ENCODE assay signal across 8 cellular contexts in genomic region chr20:56468317-56469076, GRCh38. TPM values are rescaled to one million over a fixed set of nuclear protein-coding genes. Genes with fewer than 3 reads are reported as not detected.
DNase-seq lines count a peak whose midpoint lies in the region; ATAC-seq and TF ChIP-seq lines count a peak whose summit lies in the region.

RTF2 (plus strand) TSS chr20:56468627; CDS start chr20:56468698, 71 bp downstream.

- peak within 1 kb of the TSS; percentile 99 for H3K27ac Mint-ChIP-seq in activated CD4-positive, alpha-beta T cell treated with anti-CD3 and anti-CD28 coated beads, Interleukin-2, amount 10 ng/mL, durations not matched to agents 24 days and 14 days

- peak within 1 kb of the TSS; percentile 98 for H3K4me3 Mint-ChIP-seq in activated CD4-positive, alpha-beta T cell treated with anti-CD3 and anti-CD28 coated beads, Interleukin-2, amount 10 ng/mL, durations not matched to agents 24 days and 14 days

- peaks cover 13% of the 10 kb centered on the region for H3K36me3 Mint-ChIP-seq in activated CD4-positive, alpha-beta T cell treated with anti-CD3 and anti-CD28 coated beads, Interleukin-2, amount 10 ng/mL, durations not matched to agents 24 days and 14 days (ENCODE audit: low read depth)

- intact Hi-C loops in activated CD4-positive, alpha-beta T cell treated with anti-CD3 and anti-CD28 coated beads, Interleukin-2, amount 10 ng/mL, durations not matched to agents 24 days and 14 days (cut with micrococcal nuclease): loop anchor here (1.0 to 5.0 kb wide), 5 partner anchors 8 to 929 kb away; partner anchors contain the start of genes AURKA and CSTF1
- intact Hi-C loops in left colon (cut with DNase I, micrococcal nuclease): no loop called here

- no peak for TF ChIP-seq CTCF in coronary artery (IDR thresholded peaks at IDR 0.05)

- H3K4me3 ChIP-seq in BLaER1: peak within 1 kb of the TSS; percentile 90
- peak within 1 kb of the TSS; percentile 86 for H3K4me3 ChIP-seq in coronary artery

- peak within 1 kb of the TSS; percentile 90 for H3K9ac ChIP-seq in BLaER1

- peak; percentile 85 for DNase-seq in NCI-H526 treated with DMSO at 0.1 percent for 48 hours (lab: John Stamatoyannopoulos, UW)
- peak; percentile 100 for DNase-seq in activated CD4-positive, alpha-beta T cell treated with anti-CD3 and anti-CD28 coated beads, Interleukin-2, amount 10 ng/mL, durations not matched to agents 24 days and 14 days
- DNase-seq in coronary artery (ENCODE audit: low spot score): peak; percentile 95
- peak; percentile 90 to 95 for DNase-seq in left colon
- DNase-seq in stimulated activated CD4-positive, alpha-beta T cell treated with anti-CD3 and anti-CD28 coated beads, Interleukin-1b, Interleukin-23, amount 100 ng/mL, for 4 hours (ENCODE audit: low read depth in 2 of 2): peak; percentile 94 to 97

- H3K4me1 ChIP-seq in BLaER1: peaks cover 50% of the 10 kb centered on the region

- peaks cover 29% of the 10 kb centered on the region; the same call in 1 of the 2 replicates for H4K20me1 ChIP-seq in BLaER1

- peak; percentile 100 for ATAC-seq in GM19324 (IDR thresholded peaks at IDR 0.05; ENCODE audit: low FRiP score, unreplicated experiment)
- ATAC-seq in HG03460 (IDR thresholded peaks at IDR 0.05; ENCODE audit: unreplicated experiment): peak; percentile 98
- peak; percentile 100 for ATAC-seq in left colon

- H3K36me3 ChIP-seq in BLaER1: peaks cover 22% of the 10 kb centered on the region

- H3K27ac ChIP-seq in BLaER1 (peak within 1 kb of the TSS; percentile 91), coronary artery (peak within 1 kb of the TSS; percentile 78 to 83)

- H3K9me3 ChIP-seq in BLaER1: no peaks in the 10 kb centered on the region

- peak within 1 kb of the TSS; percentile 94 for H3K4me2 ChIP-seq in BLaER1

- H3K4me1 Mint-ChIP-seq in activated CD4-positive, alpha-beta T cell treated with anti-CD3 and anti-CD28 coated beads, Interleukin-2, amount 10 ng/mL, durations not matched to agents 24 days and 14 days: peaks cover 37% of the 10 kb centered on the region

- no peaks in the 10 kb centered on the region for H3K9me3 Mint-ChIP-seq in activated CD4-positive, alpha-beta T cell treated with anti-CD3 and anti-CD28 coated beads, Interleukin-2, amount 10 ng/mL, durations not matched to agents 24 days and 14 days

- peaks cover 2% of the 10 kb centered on the region for H3K27me3 Mint-ChIP-seq in activated CD4-positive, alpha-beta T cell treated with anti-CD3 and anti-CD28 coated beads, Interleukin-2, amount 10 ng/mL, durations not matched to agents 24 days and 14 days

- H3K27me3 ChIP-seq in BLaER1: no peaks in the 10 kb centered on the region

RNA-seq across cellular contexts. Expression of gene RTF2, which starts in this region (rescaled TPM):
- total RNA-seq in activated CD4-positive, alpha-beta T cell treated with anti-CD3 and anti-CD28 coated beads, Interleukin-2, amount 10 ng/mL, durations not matched to agents 24 days and 14 days: 92.3 and 96.5 TPM in 2 replicates
- 10 to 100 TPM; 65.5 to 71.5 TPM for total RNA-seq in left colon

Comparison
In these comparisons a context has a peak if more than half of its experiments do, and no peak if none do; other contexts are left out.
1. Peak in every context shown above with its lines: DNase-seq, ATAC-seq, H3K4me3 ChIP-seq and H3K27ac ChIP-seq.